1 cellular context compared by ENCODE assay signal in the genomic region with DNA sequence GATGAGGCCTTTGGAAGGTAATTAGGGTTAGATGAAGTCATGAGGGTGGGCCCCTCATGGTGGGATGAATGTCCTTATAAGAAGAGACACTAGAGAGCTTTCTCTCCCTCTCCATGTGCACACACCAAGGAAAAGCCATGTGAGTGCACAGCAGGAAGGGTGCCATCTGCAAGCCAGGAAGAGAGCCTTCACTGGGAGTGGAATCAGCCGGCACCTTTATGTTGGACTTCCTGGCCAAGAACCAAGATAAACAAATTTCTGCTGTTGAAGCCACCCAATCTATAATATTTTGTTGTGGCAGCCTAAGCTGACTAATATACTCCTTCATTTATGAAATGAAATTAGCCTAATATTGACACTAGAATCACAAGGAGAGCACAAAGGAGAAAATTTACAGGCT.
TF ChIP-seq lines count a peak whose summit lies in the region.

No MANE protein-coding gene starts in this region.

TF ChIP-seq in HepG2, 621 proteins besides CTCF, POLR2A, EP300 and RAD21:
- TF ChIP-seq, protein P1, sequence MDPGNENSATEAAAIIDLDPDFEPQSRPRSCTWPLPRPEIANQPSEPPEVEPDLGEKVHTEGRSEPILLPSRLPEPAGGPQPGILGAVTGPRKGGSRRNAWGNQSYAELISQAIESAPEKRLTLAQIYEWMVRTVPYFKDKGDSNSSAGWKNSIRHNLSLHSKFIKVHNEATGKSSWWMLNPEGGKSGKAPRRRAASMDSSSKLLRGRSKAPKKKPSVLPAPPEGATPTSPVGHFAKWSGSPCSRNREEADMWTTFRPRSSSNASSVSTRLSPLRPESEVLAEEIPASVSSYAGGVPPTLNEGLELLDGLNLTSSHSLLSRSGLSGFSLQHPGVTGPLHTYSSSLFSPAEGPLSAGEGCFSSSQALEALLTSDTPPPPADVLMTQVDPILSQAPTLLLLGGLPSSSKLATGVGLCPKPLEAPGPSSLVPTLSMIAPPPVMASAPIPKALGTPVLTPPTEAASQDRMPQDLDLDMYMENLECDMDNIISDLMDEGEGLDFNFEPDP (CRISPR knock-in tag; conservative IDR thresholded peaks at IDR 0.05) = no peak
- no peak for TF ChIP-seq PHF21A (CRISPR knock-in tag; IDR thresholded peaks at IDR 0.05)
- TF ChIP-seq POLR2AphosphoS5 (IDR thresholded peaks at IDR 0.05; ENCODE audit: low read depth, low read length) = no peak
- TF ChIP-seq ZNF235 (CRISPR knock-in tag; IDR thresholded peaks at IDR 0.05; ENCODE audit: borderline replicate concordance) = no peak
- TF ChIP-seq ZNF121 (CRISPR knock-in tag; IDR thresholded peaks at IDR 0.05) = no peak
- TF ChIP-seq, protein P2, sequence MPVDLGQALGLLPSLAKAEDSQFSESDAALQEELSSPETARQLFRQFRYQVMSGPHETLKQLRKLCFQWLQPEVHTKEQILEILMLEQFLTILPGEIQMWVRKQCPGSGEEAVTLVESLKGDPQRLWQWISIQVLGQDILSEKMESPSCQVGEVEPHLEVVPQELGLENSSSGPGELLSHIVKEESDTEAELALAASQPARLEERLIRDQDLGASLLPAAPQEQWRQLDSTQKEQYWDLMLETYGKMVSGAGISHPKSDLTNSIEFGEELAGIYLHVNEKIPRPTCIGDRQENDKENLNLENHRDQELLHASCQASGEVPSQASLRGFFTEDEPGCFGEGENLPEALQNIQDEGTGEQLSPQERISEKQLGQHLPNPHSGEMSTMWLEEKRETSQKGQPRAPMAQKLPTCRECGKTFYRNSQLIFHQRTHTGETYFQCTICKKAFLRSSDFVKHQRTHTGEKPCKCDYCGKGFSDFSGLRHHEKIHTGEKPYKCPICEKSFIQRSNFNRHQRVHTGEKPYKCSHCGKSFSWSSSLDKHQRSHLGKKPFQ (CRISPR knock-in tag; IDR thresholded peaks at IDR 0.05; ENCODE audit: insufficient replicate concordance) = no peak
- no peak for TF ChIP-seq NFE2L2 (IDR thresholded peaks at IDR 0.05; ENCODE audit: low read length)
- TF ChIP-seq NRL (CRISPR knock-in tag; IDR thresholded peaks at IDR 0.05; ENCODE audit: borderline replicate concordance) = no peak
- TF ChIP-seq, protein P3, sequence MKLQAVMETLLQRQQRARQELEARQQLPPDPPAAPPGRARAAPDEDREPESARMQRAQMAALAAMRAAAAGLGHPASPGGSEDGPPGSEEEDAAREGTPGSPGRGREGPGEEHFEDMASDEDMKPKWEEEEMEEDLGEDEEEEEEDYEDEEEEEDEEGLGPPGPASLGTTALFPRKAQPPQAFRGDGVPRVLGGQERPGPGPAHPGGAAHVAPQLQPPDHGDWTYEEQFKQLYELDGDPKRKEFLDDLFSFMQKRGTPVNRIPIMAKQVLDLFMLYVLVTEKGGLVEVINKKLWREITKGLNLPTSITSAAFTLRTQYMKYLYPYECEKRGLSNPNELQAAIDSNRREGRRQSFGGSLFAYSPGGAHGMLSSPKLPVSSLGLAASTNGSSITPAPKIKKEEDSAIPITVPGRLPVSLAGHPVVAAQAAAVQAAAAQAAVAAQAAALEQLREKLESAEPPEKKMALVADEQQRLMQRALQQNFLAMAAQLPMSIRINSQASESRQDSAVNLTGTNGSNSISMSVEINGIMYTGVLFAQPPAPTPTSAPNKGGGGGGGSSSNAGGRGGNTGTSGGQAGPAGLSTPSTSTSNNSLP (IDR thresholded peaks at IDR 0.05; ENCODE audit: low read depth, low read length) = no peak
- no peak for TF ChIP-seq SIN3A (IDR thresholded peaks at IDR 0.05; ENCODE audit: borderline replicate concordance, low read depth, low read length)
- TF ChIP-seq ZBTB40 (IDR thresholded peaks at IDR 0.05) = no peak
- no peak for TF ChIP-seq ZBTB40 (CRISPR knock-in tag; IDR thresholded peaks at IDR 0.05)
- TF ChIP-seq TFDP2 (CRISPR knock-in tag; IDR thresholded peaks at IDR 0.05) = no peak
- no peak for TF ChIP-seq SETDB1 (CRISPR knock-in tag; IDR thresholded peaks at IDR 0.05; ENCODE audit: borderline replicate concordance)
- no peak for TF ChIP-seq FIP1L1 (IDR thresholded peaks at IDR 0.05; ENCODE audit: borderline replicate concordance, insufficient read depth, low read depth, low read length)
- no peak for TF ChIP-seq MTERF4 (CRISPR knock-in tag; IDR thresholded peaks at IDR 0.05)
- TF ChIP-seq ZBTB43 (CRISPR knock-in tag; conservative IDR thresholded peaks at IDR 0.05) = no peak
- no peak for TF ChIP-seq CEBPB (IDR thresholded peaks at IDR 0.05; ENCODE audit: borderline replicate concordance, low read depth, low read length)
- no peak for TF ChIP-seq ELK4 (CRISPR knock-in tag; IDR thresholded peaks at IDR 0.05; ENCODE audit: borderline replicate concordance)
- TF ChIP-seq ZNF83 (CRISPR knock-in tag; IDR thresholded peaks at IDR 0.05; ENCODE audit: borderline replicate concordance) = no peak
TF ChIP-seq in HepG2: peak in this region for 0.
